16 cellular contexts compared by ENCODE assay signal in genomic region chr2:20025065-20025786, GRCh38. TPM values are rescaled to one million over a fixed set of nuclear protein-coding genes. Genes with fewer than 3 reads are reported as not detected.
"Had no signal": no experiment of that assay in that cellular context is flagged by ENCODE, and none has a peak within 500 bp of the region (broad histone marks: within the 10 kb centered on the region; RNA-seq: fewer than 3 reads in every experiment).

No MANE protein-coding gene starts in this region.

- H3K27ac Mint-ChIP-seq: activated CD4-positive, alpha-beta T cell treated with anti-CD3 and anti-CD28 coated beads, Interleukin-2, amount 10 ng/mL, durations not matched to agents 7 days and 5 days; activated naive CD4-positive, alpha-beta T cell treated with anti-CD3 and anti-CD28 coated beads for 36 hours; activated T-helper 17 cell treated with anti-CD3 and anti-CD28 coated beads, Interleukin-2, amount 50 U/mL, for 72 hours; naive B cell; stimulated activated naive CD8-positive, alpha-beta T cell treated with anti-CD3 and anti-CD28 coated beads, Interleukin-15, amount 100 ng/mL, for 72 hours had no signal

- H3K9me3 ChIP-seq: testis had no signal

- H3K4me3 Mint-ChIP-seq: activated CD4-positive, alpha-beta T cell treated with anti-CD3 and anti-CD28 coated beads, Interleukin-2, amount 10 ng/mL, durations not matched to agents 7 days and 5 days; activated naive CD4-positive, alpha-beta T cell treated with anti-CD3 and anti-CD28 coated beads for 36 hours; activated T-helper 17 cell treated with anti-CD3 and anti-CD28 coated beads, Interleukin-2, amount 50 U/mL, for 72 hours; naive B cell; stimulated activated naive CD8-positive, alpha-beta T cell treated with anti-CD3 and anti-CD28 coated beads, Interleukin-15, amount 100 ng/mL, for 72 hours had no signal

- H3K4me1 ChIP-seq: testis had no signal

- DNase-seq: activated CD4-positive, alpha-beta T cell treated with anti-CD3 and anti-CD28 coated beads, Interleukin-2, amount 10 ng/mL, durations not matched to agents 7 days and 5 days; activated CD4-positive, CD25-positive, alpha-beta regulatory T cell; activated CD8-positive, alpha-beta memory T cell treated with anti-CD3 and anti-CD28 coated beads for 24 hours; activated naive CD4-positive, alpha-beta T cell treated with anti-CD3 and anti-CD28 coated beads for 36 hours; central memory CD4-positive, alpha-beta T cell; cortex of kidney; effector memory CD4-positive, alpha-beta T cell; left cardiac atrium; naive B cell; retina; stimulated activated CD4-positive, alpha-beta T cell treated with anti-CD3 and anti-CD28 coated beads, Interleukin-4, amount 100 ng/mL, for 4 hours; stimulated activated naive CD8-positive, alpha-beta T cell treated with anti-CD3 and anti-CD28 coated beads, Interleukin-15, amount 100 ng/mL, for 72 hours; testis had no signal

- H3K4me1 Mint-ChIP-seq: activated CD4-positive, alpha-beta T cell treated with anti-CD3 and anti-CD28 coated beads, Interleukin-2, amount 10 ng/mL, durations not matched to agents 7 days and 5 days; activated T-helper 17 cell treated with anti-CD3 and anti-CD28 coated beads, Interleukin-2, amount 50 U/mL, for 72 hours; stimulated activated naive CD8-positive, alpha-beta T cell treated with anti-CD3 and anti-CD28 coated beads, Interleukin-15, amount 100 ng/mL, for 72 hours had no signal

- H3K27me3 Mint-ChIP-seq: activated CD4-positive, alpha-beta T cell treated with anti-CD3 and anti-CD28 coated beads, Interleukin-2, amount 10 ng/mL, durations not matched to agents 7 days and 5 days; activated T-helper 17 cell treated with anti-CD3 and anti-CD28 coated beads, Interleukin-2, amount 50 U/mL, for 72 hours; naive B cell; stimulated activated naive CD8-positive, alpha-beta T cell treated with anti-CD3 and anti-CD28 coated beads, Interleukin-15, amount 100 ng/mL, for 72 hours had no signal

- H3K4me3 ChIP-seq: lung, skin epidermis, testis had no signal

- H3K27me3 ChIP-seq: testis had no signal

- ATAC-seq: activated T-helper 17 cell treated with anti-CD3 and anti-CD28 coated beads, Interleukin-2, amount 50 U/mL, for 72 hours; left cardiac atrium; stimulated activated naive CD8-positive, alpha-beta T cell treated with anti-CD3 and anti-CD28 coated beads, Interleukin-15, amount 100 ng/mL, for 72 hours had no signal

- H3K27ac ChIP-seq: skin epidermis, testis had no signal

RNA-seq across cellular contexts. Expression of gene MATN3, which starts 12.8 kb away (rescaled TPM):
- total RNA-seq: activated CD4-positive, alpha-beta T cell treated with anti-CD3 and anti-CD28 coated beads, Interleukin-2, amount 10 ng/mL, durations not matched to agents 7 days and 5 days; activated naive CD4-positive, alpha-beta T cell treated with anti-CD3 and anti-CD28 coated beads for 36 hours; activated T-helper 17 cell treated with anti-CD3 and anti-CD28 coated beads, Interleukin-2, amount 50 U/mL, for 72 hours had no signal
